In the genomic region with DNA sequence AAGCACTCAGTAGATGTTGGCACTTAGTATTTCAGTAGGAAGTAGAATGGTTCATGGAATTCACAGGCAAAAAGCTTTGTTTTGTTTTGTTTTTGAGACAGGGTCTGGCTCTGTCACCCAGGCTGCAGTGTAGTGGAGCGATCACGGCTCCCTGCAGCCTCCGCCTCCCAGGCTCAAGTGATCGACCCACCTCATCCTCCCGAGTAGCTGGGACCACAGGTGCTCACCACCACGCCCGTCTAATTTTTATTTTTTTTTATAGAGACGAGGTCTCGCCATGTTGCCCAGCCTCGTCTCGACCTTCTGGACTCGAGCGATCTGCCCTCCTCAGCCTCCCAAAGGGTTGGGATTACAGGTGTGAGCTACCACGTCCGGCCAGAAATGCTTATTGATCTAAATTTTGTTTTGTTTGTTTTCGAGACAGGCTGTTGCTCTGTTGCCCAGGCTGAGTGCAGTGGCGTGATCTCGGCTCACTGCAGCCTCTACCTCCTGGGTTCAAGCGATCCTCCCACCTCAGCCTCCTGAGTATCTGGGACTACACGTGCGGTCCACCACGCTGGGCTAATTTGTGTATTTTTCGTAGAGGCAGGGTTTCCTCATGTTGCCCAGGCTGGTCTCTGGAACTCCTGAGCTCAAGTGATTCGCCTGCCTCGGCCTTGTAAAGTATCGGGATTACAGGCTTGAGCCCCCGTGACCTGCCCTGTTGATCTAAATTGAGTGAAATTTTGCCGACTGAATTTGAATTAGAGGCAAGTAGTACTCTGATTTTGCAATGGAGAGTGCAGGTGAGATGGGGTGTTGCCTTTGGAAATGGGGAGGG, we compare ENCODE assay signal across 8 cellular contexts. TPM values are rescaled to one million over a fixed set of nuclear protein-coding genes. Genes with fewer than 3 reads are reported as not detected.
DNase-seq lines count a peak whose midpoint lies in the region; TF ChIP-seq lines count a peak whose summit lies in the region.

No MANE protein-coding gene starts in this region.

- H2AFZ ChIP-seq in fibroblast of lung (ENCODE audit: low read length): no peak overlapping the region

- intact Hi-C loops in sigmoid colon (cut with DNase I): no loop called here

- H3K27me3 ChIP-seq in SJSA1 (replicated peaks) (no peaks in the 10 kb centered on the region), fibroblast of lung (ENCODE audit: control insufficient read depth, insufficient read depth, low read length) (no peaks in the 10 kb centered on the region), sigmoid colon (no peaks in the 10 kb centered on the region)

- DNase-seq in GM12865 (ENCODE audit: low read depth) (no peak), SJSA1 (ENCODE audit: low read depth in 1 of 2, low spot score in 2 of 2) (no peak), fibroblast of lung (ENCODE audit: low read depth in 2 of 2) (no peak), sigmoid colon (no peak), NCI-H226 (no peak), SIG-M5 treated with dmso at 0.1 percent for 504 hours (lab: John Stamatoyannopoulos, UW; ENCODE audit: unreplicated experiment) (no peak), NCI-H128 (lab: John Stamatoyannopoulos, UW; ENCODE audit: unreplicated experiment) (no peak), NK-92 (lab: John Stamatoyannopoulos, UW; ENCODE audit: unreplicated experiment) (no peak)

- H3K4me1 ChIP-seq in SJSA1 (replicated peaks): peaks cover 19% of the 10 kb centered on the region
- peaks cover 6% of the 10 kb centered on the region for H3K4me1 ChIP-seq in fibroblast of lung (ENCODE audit: control insufficient read depth, extremely low read depth, insufficient read depth, low read length)
- H3K4me1 ChIP-seq in sigmoid colon: peaks cover 0 to 65% (median 57%) of the 10 kb centered on the region in 4 donors

- H3K9ac ChIP-seq in fibroblast of lung (ENCODE audit: insufficient read depth, low read length): no peak overlapping the region

- TF ChIP-seq POLR2A in sigmoid colon (IDR thresholded peaks at IDR 0.05): no peak

- H3K4me3 ChIP-seq in GM12865 (ENCODE audit: low read depth, low read length): peak overlapping the region; percentile 93
- peak overlapping the region; percentile 95 for H3K4me3 ChIP-seq in SJSA1
- peak overlapping the region; percentile 66 to 91 (median 82) for H3K4me3 ChIP-seq in fibroblast of lung (replicated peaks in 1 of 4; ENCODE audit: control extremely low read depth in 1 of 4, insufficient read depth in 1 of 4, low read depth in 3 of 4, low read length in 4 of 4)
- H3K4me3 ChIP-seq in sigmoid colon: peak overlapping the region; percentile 67 to 100 (median 96)

- no peak for TF ChIP-seq EP300 in sigmoid colon (IDR thresholded peaks at IDR 0.05)

- H3K36me3 ChIP-seq in SJSA1 (peaks cover 45% of the 10 kb centered on the region), fibroblast of lung (ENCODE audit: control insufficient read depth, insufficient read depth, low read length) (no peaks in the 10 kb centered on the region), sigmoid colon (no peaks in the 10 kb centered on the region)

- H4K20me1 ChIP-seq in fibroblast of lung (ENCODE audit: control insufficient read depth, extremely low read depth, insufficient read depth, low read length): no peaks in the 10 kb centered on the region

- 86 to 92% methylated on average over 28 of the region's 28 CpGs for WGBS in sigmoid colon, 2 donors

- H3K9me3 ChIP-seq in SJSA1 (replicated peaks) (no peaks in the 10 kb centered on the region), fibroblast of lung (ENCODE audit: control insufficient read depth, insufficient read depth, low read depth, low read length) (no peaks in the 10 kb centered on the region), sigmoid colon (no peaks in the 10 kb centered on the region)

- TF ChIP-seq CTCF in GM12865 (IDR thresholded peaks at IDR 0.05; ENCODE audit: insufficient read depth, low read depth, low read length, missing control alignments) (no peak), fibroblast of lung (conservative IDR thresholded peaks at IDR 0.05 in 1 of 2, IDR thresholded peaks at IDR 0.05 in 1 of 2; ENCODE audit: low read depth in 1 of 2, low read length in 2 of 2) (no peak), sigmoid colon (IDR thresholded peaks at IDR 0.05) (no peak)

- H3K79me2 ChIP-seq in fibroblast of lung (ENCODE audit: control insufficient read depth, insufficient read depth, low read length): peaks cover 62% of the 10 kb centered on the region

- peak overlapping the region; percentile 96 for H3K4me2 ChIP-seq in fibroblast of lung (ENCODE audit: extremely low read depth, insufficient read depth, low read length)

- H3K27ac ChIP-seq in SJSA1 (peak overlapping the region; percentile 29; the same call in 1 of the 2 replicates), fibroblast of lung (ENCODE audit: insufficient read depth, low read length) (peak overlapping the region; percentile 85), sigmoid colon (no peak overlapping the region)

RNA-seq across cellular contexts. Expression of a gene that starts 1.7 kb away (rescaled TPM):
- total RNA-seq in SJSA1 (2014; rRNA removed; shearing (Covaris generic)): 221 and 282 TPM in 2 replicates
- 51.7 and 62.9 TPM in 2 replicates for total RNA-seq in fibroblast of lung
- 95.6 and 121 TPM in 2 replicates for polyA plus RNA-seq in fibroblast of lung
- 86.8 and 131 TPM in 2 replicates for polyA plus RNA-seq in fibroblast of lung (2012)
- polyA minus RNA-seq in fibroblast of lung (ENCODE audit: low replicate concordance): 3.7 and 13.3 TPM in 2 replicates
- total RNA-seq in sigmoid colon: 10 to 100 TPM; 40.5 to 53.5 (median 46.9) TPM
- 10 to 100 TPM; 55.1 to 93.1 (median 67.5) TPM for polyA plus RNA-seq in sigmoid colon

RNA-seq across cellular contexts. Expression of a gene that starts 27.2 kb away (rescaled TPM):
- total RNA-seq in SJSA1 (2014; rRNA removed; shearing (Covaris generic)): 0.16 TPM in 1 of 2 replicates, not detected in the other
- total RNA-seq in fibroblast of lung: 0.51 and 2.0 TPM in 2 replicates
- polyA plus RNA-seq in fibroblast of lung: 1.5 and 1.9 TPM in 2 replicates
- 1.6 and 2.1 TPM in 2 replicates for polyA plus RNA-seq in fibroblast of lung (2012)
- not detected in 2 replicates for polyA minus RNA-seq in fibroblast of lung (ENCODE audit: low replicate concordance)
- 1 to 10 TPM; 1.4 to 8.7 (median 4.7) TPM for total RNA-seq in sigmoid colon
- 1 to 10 TPM; 4.2 to 9.6 (median 7.4) TPM for polyA plus RNA-seq in sigmoid colon

Comparison
In these comparisons a context has a peak if more than half of its experiments do, and no peak if none do; other contexts are left out.
1. H3K27ac ChIP-seq: peak in SJSA1 (single experiment) and fibroblast of lung (single experiment); none in sigmoid colon (0 of 4).
2. Peak in every context shown above with its lines, with median percentiles within 50 percentile points of each other: H3K4me3 ChIP-seq.